Comparison of ENCODE assay signal across 14 cellular contexts in genomic region chr10:3542185-3542611, GRCh38.
DNase-seq lines count a peak whose midpoint lies in the region; ATAC-seq and TF ChIP-seq lines count a peak whose summit lies in the region.
"Had no signal": no experiment of that assay in that cellular context is flagged by ENCODE, and none has a peak within 500 bp of the region (broad histone marks: within the 10 kb centered on the region; RNA-seq: fewer than 3 reads in every experiment).

No MANE protein-coding gene starts in this region.

- TF ChIP-seq CTCF in astrocyte of the spinal cord (IDR thresholded peaks at IDR 0.05; ENCODE audit: low read depth, low read length): no peak
- TF ChIP-seq CTCF in tibial artery (IDR thresholded peaks at IDR 0.05): no peak

- in situ Hi-C loops in astrocyte of the spinal cord (cut with HindIII; ENCODE audit: low sequenced_read_pairs): no loop called here

- no peak overlapping the region for H3K27ac Mint-ChIP-seq in activated naive CD8-positive, alpha-beta T cell treated with anti-CD3 and anti-CD28 coated beads, Interleukin-2, amount 50 U/mL, for 24 hours

- H3K4me1 Mint-ChIP-seq in activated naive CD8-positive, alpha-beta T cell treated with anti-CD3 and anti-CD28 coated beads, Interleukin-2, amount 50 U/mL, for 24 hours: peaks cover 6% of the 10 kb centered on the region
- H3K4me1 Mint-ChIP-seq: central memory CD8-positive, alpha-beta T cell had no signal

- no peaks in the 10 kb centered on the region for H3K9me3 Mint-ChIP-seq in activated naive CD8-positive, alpha-beta T cell treated with anti-CD3 and anti-CD28 coated beads, Interleukin-2, amount 50 U/mL, for 24 hours
- H3K9me3 Mint-ChIP-seq: central memory CD8-positive, alpha-beta T cell had no signal

- ATAC-seq in activated naive CD8-positive, alpha-beta T cell treated with anti-CD3 and anti-CD28 coated beads, Interleukin-2, amount 50 U/mL, for 24 hours: no peak

- H3K4me1 ChIP-seq in tibial artery: peaks cover 0 to 27% (median 12%) of the 10 kb centered on the region in 4 donors
- H3K4me1 ChIP-seq: left ventricle myocardium inferior had no signal

- H3K27me3 Mint-ChIP-seq in activated naive CD8-positive, alpha-beta T cell treated with anti-CD3 and anti-CD28 coated beads, Interleukin-2, amount 50 U/mL, for 24 hours: no peaks in the 10 kb centered on the region

- peak overlapping the region; percentile 14 to 30 for H3K27ac ChIP-seq in tibial artery
- H3K27ac ChIP-seq: left ventricle myocardium inferior had no signal

- intact Hi-C loops in tibial artery (cut with DNase I; ENCODE audit: low total_unique reads): no loop called here

- no peaks in the 10 kb centered on the region for H3K27me3 ChIP-seq in tibial artery

- DNase-seq in HPDE6-E6E7 (ENCODE audit: extremely low spot score): peak; percentile 5
- peak; percentile 81 for DNase-seq in astrocyte of the spinal cord (ENCODE audit: low read depth, low spot score)
- peak; percentile 44 for DNase-seq in glomerular endothelial cell (ENCODE audit: extremely low read depth, low read depth, low spot score)
- peak in 1 of 2 donors; percentile 76 for DNase-seq in tibial artery
- no peak for DNase-seq in SIG-M5 (lab: John Stamatoyannopoulos, UW)
- DNase-seq in H4 (ENCODE audit: low spot score): no peak
- DNase-seq in activated naive CD8-positive, alpha-beta T cell treated with anti-CD3 and anti-CD28 coated beads, Interleukin-2, amount 50 U/mL, for 24 hours: no peak
- DNase-seq: activated T-cell treated with anti-CD3 and anti-CD28 coated beads, Interleukin-2, amount 50 U/mL, for 48 hours; left ventricle myocardium inferior; NCI-H2227 treated with DMSO at 0.1 percent for 48 hours; SHP77; stimulated activated CD4-positive, alpha-beta T cell treated with anti-CD3 and anti-CD28 coated beads, Interleukin-2, amount 100 ng/mL, for 24 hours; stimulated activated naive CD4-positive, alpha-beta T cell had no signal

- H3K36me3 Mint-ChIP-seq in activated naive CD8-positive, alpha-beta T cell treated with anti-CD3 and anti-CD28 coated beads, Interleukin-2, amount 50 U/mL, for 24 hours (ENCODE audit: low read depth): no peaks in the 10 kb centered on the region

- H3K4me3 ChIP-seq in astrocyte of the spinal cord (ENCODE audit: low read depth, low read length) (no peak overlapping the region), tibial artery (no peak overlapping the region)
- H3K4me3 ChIP-seq: left ventricle myocardium inferior had no signal

- no peak overlapping the region for H3K4me3 Mint-ChIP-seq in activated naive CD8-positive, alpha-beta T cell treated with anti-CD3 and anti-CD28 coated beads, Interleukin-2, amount 50 U/mL, for 24 hours
- H3K4me3 Mint-ChIP-seq: central memory CD8-positive, alpha-beta T cell had no signal

- no peaks in the 10 kb centered on the region for H3K9me3 ChIP-seq in tibial artery

- H3K36me3 ChIP-seq in tibial artery: no peaks in the 10 kb centered on the region
- H3K36me3 ChIP-seq: left ventricle myocardium inferior had no signal

Comparison
In these comparisons a context has a peak if more than half of its experiments do, and no peak if none do; other contexts are left out.
1. DNase-seq: peak in HPDE6-E6E7 (single experiment), astrocyte of the spinal cord (single experiment) and glomerular endothelial cell (single experiment); none in SIG-M5 (single experiment), H4 (single experiment) and activated naive CD8-positive, alpha-beta T cell treated with anti-CD3 and anti-CD28 coated beads, Interleukin-2, amount 50 U/mL, for 24 hours (single experiment).